In genomic region chr2:207239754-207240494, GRCh38 we compare ENCODE assay signal across 1 cellular context.
TF ChIP-seq lines count a peak whose summit lies in the region.

No MANE protein-coding gene starts in this region.

TF ChIP-seq in A549, 52 proteins besides CTCF, POLR2A, EP300 and RAD21 (continued from another document):
- TF ChIP-seq NFE2L2 (conservative IDR thresholded peaks at IDR 0.05; ENCODE audit: low read length), result no peak
- TF ChIP-seq, protein P1, sequence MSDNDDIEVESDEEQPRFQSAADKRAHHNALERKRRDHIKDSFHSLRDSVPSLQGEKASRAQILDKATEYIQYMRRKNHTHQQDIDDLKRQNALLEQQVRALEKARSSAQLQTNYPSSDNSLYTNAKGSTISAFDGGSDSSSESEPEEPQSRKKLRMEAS (IDR thresholded peaks at IDR 0.05), result no peak
